In the genomic region with DNA sequence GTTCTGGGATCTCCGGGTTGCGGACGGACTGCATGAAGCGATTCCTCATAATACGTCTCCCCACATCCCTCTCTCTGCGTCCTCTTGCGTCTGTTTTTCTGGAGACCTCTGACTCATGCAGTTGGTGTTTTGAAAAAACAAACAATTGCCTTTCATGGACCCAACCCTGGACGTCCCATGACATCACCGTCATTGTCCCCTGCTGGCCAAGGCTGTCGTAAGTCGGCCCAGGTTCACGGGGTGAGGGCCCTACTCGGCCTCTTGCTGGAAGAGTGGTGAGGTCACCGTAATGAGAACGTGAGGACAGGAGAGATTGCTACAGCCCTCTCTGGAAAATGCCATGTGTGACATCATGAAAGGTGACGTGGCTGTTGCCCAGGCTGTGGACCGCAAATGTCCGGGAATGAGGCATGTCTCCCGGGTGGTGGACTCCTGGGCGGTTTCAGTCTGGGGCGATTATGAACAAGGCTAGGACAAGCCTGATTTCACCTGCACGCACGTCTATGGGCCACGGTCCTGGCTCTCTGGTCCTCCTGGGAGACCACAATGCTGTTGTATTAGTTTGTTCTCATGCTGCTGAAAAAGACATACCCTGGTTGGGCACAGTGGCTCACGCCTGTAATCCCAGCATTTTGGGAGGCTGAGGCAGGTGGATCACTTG, we compare ENCODE assay signal across 14 cellular contexts. TPM values are rescaled to one million over a fixed set of nuclear protein-coding genes. Genes with fewer than 3 reads are reported as not detected.
DNase-seq lines count a peak whose midpoint lies in the region; ATAC-seq and TF ChIP-seq lines count a peak whose summit lies in the region.
"Had no signal": no experiment of that assay in that cellular context is flagged by ENCODE, and none has a peak within 500 bp of the region (broad histone marks: within the 10 kb centered on the region; RNA-seq: fewer than 3 reads in every experiment).

No MANE protein-coding gene starts in this region.

- DNase-seq in EL: peak; percentile 86
- peak; percentile 100 for DNase-seq in NCI-H460 (ENCODE audit: extremely low read depth, low read depth)
- no peak for DNase-seq in neural crest cell (ENCODE audit: low read depth, low spot score)
- no peak for DNase-seq in DMS 273 (lab: John Stamatoyannopoulos, UW; ENCODE audit: unreplicated experiment)
- no peak for DNase-seq in NCI-H1694 treated with DMSO at 0.1 percent for 48 hours (lab: John Stamatoyannopoulos, UW)
- DNase-seq: activated naive CD4-positive, alpha-beta T cell; Kasumi-1; NCI-H446; stimulated activated CD4-positive, alpha-beta T cell treated with anti-CD3 and anti-CD28 coated beads, Interleukin-2, amount 100 ng/mL, for 24 hours; stimulated activated naive CD8-positive, alpha-beta T cell treated with anti-CD3 and anti-CD28 coated beads, Interleukin-15, amount 100 ng/mL, for 72 hours had no signal

- intact Hi-C loops in dendritic cell treated with granulocyte-macrophage colony-stimulating factor and Interleukin-4, amounts not matched to agents 40 ng/mL and 50 ng/mL, for 4 days (cut with micrococcal nuclease): no loop called here

- no peak for TF ChIP-seq CTCF in neural crest cell (conservative IDR thresholded peaks at IDR 0.05)

- H3K36me3 Mint-ChIP-seq in dendritic cell treated with granulocyte-macrophage colony-stimulating factor and Interleukin-4, amounts not matched to agents 40 ng/mL and 50 ng/mL, for 4 days (ENCODE audit: low read depth): no peaks in the 10 kb centered on the region
- H3K36me3 Mint-ChIP-seq in neural crest cell (ENCODE audit: low read depth): no peaks in the 10 kb centered on the region
- H3K36me3 Mint-ChIP-seq: neural progenitor cell had no signal

- peaks cover 15% of the 10 kb centered on the region for H3K27me3 Mint-ChIP-seq in dendritic cell treated with granulocyte-macrophage colony-stimulating factor and Interleukin-4, amounts not matched to agents 40 ng/mL and 50 ng/mL, for 4 days
- H3K27me3 Mint-ChIP-seq in neural crest cell (ENCODE audit: low read depth): peaks cover 14% of the 10 kb centered on the region
- H3K27me3 Mint-ChIP-seq: stimulated activated naive CD8-positive, alpha-beta T cell treated with anti-CD3 and anti-CD28 coated beads, Interleukin-15, amount 100 ng/mL, for 72 hours had no signal

- H3K9me3 Mint-ChIP-seq in dendritic cell treated with granulocyte-macrophage colony-stimulating factor and Interleukin-4, amounts not matched to agents 40 ng/mL and 50 ng/mL, for 4 days: peaks cover 8% of the 10 kb centered on the region
- no peaks in the 10 kb centered on the region for H3K9me3 Mint-ChIP-seq in neural crest cell

- peak overlapping the region; percentile 17 for H3K27ac Mint-ChIP-seq in dendritic cell treated with granulocyte-macrophage colony-stimulating factor and Interleukin-4, amounts not matched to agents 40 ng/mL and 50 ng/mL, for 4 days
- peak overlapping the region; percentile 48 for H3K27ac Mint-ChIP-seq in neural crest cell (ENCODE audit: unreplicated experiment)
- H3K27ac Mint-ChIP-seq: neural progenitor cell had no signal

- no peak for ATAC-seq in HG03280 (IDR thresholded peaks at IDR 0.05; ENCODE audit: unreplicated experiment)
- ATAC-seq in HG03354 (IDR thresholded peaks at IDR 0.05; ENCODE audit: poor library complexity, severe bottlenecking, unreplicated experiment): no peak
- ATAC-seq: stimulated activated naive CD8-positive, alpha-beta T cell treated with anti-CD3 and anti-CD28 coated beads, Interleukin-15, amount 100 ng/mL, for 72 hours had no signal

- H3K4me1 Mint-ChIP-seq in dendritic cell treated with granulocyte-macrophage colony-stimulating factor and Interleukin-4, amounts not matched to agents 40 ng/mL and 50 ng/mL, for 4 days (ENCODE audit: low read depth): peaks cover 14% of the 10 kb centered on the region
- H3K4me1 Mint-ChIP-seq in neural crest cell: peaks cover 5% of the 10 kb centered on the region

- H3K4me3 Mint-ChIP-seq in dendritic cell treated with granulocyte-macrophage colony-stimulating factor and Interleukin-4, amounts not matched to agents 40 ng/mL and 50 ng/mL, for 4 days: no peak overlapping the region
- H3K4me3 Mint-ChIP-seq in neural crest cell: no peak overlapping the region
- H3K4me3 Mint-ChIP-seq: stimulated activated naive CD8-positive, alpha-beta T cell treated with anti-CD3 and anti-CD28 coated beads, Interleukin-15, amount 100 ng/mL, for 72 hours had no signal

RNA-seq across cellular contexts. Expression of gene MAFK, which starts 9.8 kb away (rescaled TPM):
- 114 and 126 TPM in 2 replicates for total RNA-seq in NCI-H460 (2014; rRNA removed; shearing (Covaris generic))
- 381 and 411 TPM in 2 replicates for polyA plus RNA-seq in NCI-H460 (2014; cell fraction: nucleus; rRNA removed)
- total RNA-seq in neural crest cell: 2.5 and 2.9 TPM in 2 replicates

RNA-seq across cellular contexts. Expression of gene INTS1, which starts 16.5 kb away (rescaled TPM):
- 43.1 and 48.7 TPM in 2 replicates for total RNA-seq in NCI-H460 (2014; rRNA removed; shearing (Covaris generic))
- polyA plus RNA-seq in NCI-H460 (2014; cell fraction: nucleus; rRNA removed): 130 and 165 TPM in 2 replicates
- 123 and 134 TPM in 2 replicates for total RNA-seq in neural crest cell

RNA-seq across cellular contexts. Expression of gene TMEM184A, which starts 35.3 kb away (rescaled TPM):
- total RNA-seq in NCI-H460 (2014; rRNA removed; shearing (Covaris generic)): 6.4 and 6.7 TPM in 2 replicates
- 21.4 and 27.9 TPM in 2 replicates for polyA plus RNA-seq in NCI-H460 (2014; cell fraction: nucleus; rRNA removed)
- not detected in 2 replicates for total RNA-seq in neural crest cell

RNA-seq across cellular contexts. Expression of gene PSMG3, which starts 49.1 kb away (rescaled TPM):
- total RNA-seq in NCI-H460 (2014; rRNA removed; shearing (Covaris generic)): 125 and 137 TPM in 2 replicates
- polyA plus RNA-seq in NCI-H460 (2014; cell fraction: nucleus; rRNA removed): 190 and 249 TPM in 2 replicates
- total RNA-seq in neural crest cell: 50.6 and 57.8 TPM in 2 replicates

Comparison
In these comparisons a context has a peak if more than half of its experiments do, and no peak if none do; other contexts are left out.
1. DNase-seq: peak in EL (single experiment) and NCI-H460 (single experiment); none in neural crest cell (single experiment), DMS 273 (single experiment) and NCI-H1694 treated with DMSO at 0.1 percent for 48 hours (single experiment).
2. RNA of gene MAFK, which starts 9.8 kb away (total RNA-seq): 114 to 126 TPM in NCI-H460; 2.5 to 2.9 TPM in neural crest cell; every median in the first group is over 10 times any median in the second.